In the genomic region with DNA sequence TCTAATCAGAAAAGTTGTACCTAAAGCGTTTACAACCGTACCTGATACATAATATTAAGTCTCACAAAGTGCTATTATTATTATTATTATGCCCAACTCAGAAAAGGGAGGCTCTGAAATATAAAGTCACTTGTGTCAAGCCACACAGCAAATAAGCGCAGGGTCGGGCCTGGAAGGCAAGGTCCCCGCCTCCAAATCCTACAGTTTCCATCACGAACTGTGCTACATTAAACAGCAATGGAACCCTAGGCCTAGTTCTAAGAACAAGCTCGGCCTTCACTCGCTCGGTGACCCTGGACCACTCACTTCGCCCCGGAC, we compare ENCODE assay signal across 9 cellular contexts. TPM values are rescaled to one million over a fixed set of nuclear protein-coding genes. Genes with fewer than 3 reads are reported as not detected.
DNase-seq lines count a peak whose midpoint lies in the region; ATAC-seq and TF ChIP-seq lines count a peak whose summit lies in the region.
"Had no signal": no experiment of that assay in that cellular context is flagged by ENCODE, and none has a peak within 500 bp of the region (broad histone marks: within the 10 kb centered on the region; RNA-seq: fewer than 3 reads in every experiment).

No MANE protein-coding gene starts in this region.

- peaks cover 32% of the 10 kb centered on the region for H3K4me1 Mint-ChIP-seq in activated T-helper 1 cell treated with anti-CD3 and anti-CD28 coated beads, Interleukin-12 subunit alpha, Interleukin-12 subunit beta, Interleukin-2, Interleukin-4 antibody, amounts not matched to agents 30 ng/mL and 10 ng/mL and 1 ng/mL, durations not matched to agents 14 hours and 24 hours and 36 hours (ENCODE audit: low read depth)

- H3K27me3 Mint-ChIP-seq in activated T-helper 1 cell treated with anti-CD3 and anti-CD28 coated beads, Interleukin-12 subunit alpha, Interleukin-12 subunit beta, Interleukin-2, Interleukin-4 antibody, amounts not matched to agents 30 ng/mL and 10 ng/mL and 1 ng/mL, durations not matched to agents 14 hours and 24 hours and 36 hours (ENCODE audit: insufficient read depth) = no peaks in the 10 kb centered on the region

- H3K27me3 ChIP-seq in cardiac muscle cell (no peaks in the 10 kb centered on the region), thymus (ENCODE audit: control insufficient read depth, insufficient read depth) (no peaks in the 10 kb centered on the region)

- H3K4me1 ChIP-seq in cardiac muscle cell (ENCODE audit: low read depth) = peaks cover 6% of the 10 kb centered on the region
- peaks cover 10% of the 10 kb centered on the region for H3K4me1 ChIP-seq in thymus (ENCODE audit: control insufficient read depth, insufficient read depth, low read length)

- DNase-seq in cardiac muscle cell (ENCODE audit: low read depth in 1 of 2, low spot score in 1 of 2) (no peak), Right ventricle myocardium inferior (ENCODE audit: missing footprints) (no peak), iris pigment epithelial cell (ENCODE audit: low read depth) (peak; percentile 20), activated gamma-delta T cell (lab: John Stamatoyannopoulos, UW) (no peak), HuH-7.5 (ENCODE audit: low spot score) (no peak)
- peak; percentile 8 for DNase-seq in activated T-helper 1 cell treated with anti-CD3 and anti-CD28 coated beads, Interleukin-12 subunit alpha, Interleukin-12 subunit beta, Interleukin-2, Interleukin-4 antibody, amounts not matched to agents 30 ng/mL and 10 ng/mL and 1 ng/mL, durations not matched to agents 14 hours and 24 hours and 36 hours (ENCODE audit: low spot score)

- 4% methylated on average over 11 of the region's 11 CpGs for WGBS in thymus

- intact Hi-C loops in Right ventricle myocardium inferior (cut with DNase I) = loop anchor here (5.0 to 10.0 kb wide), 2 partner anchors 46 to 819 kb away; a partner anchor contains a TSS
- intact Hi-C loops in activated T-helper 1 cell treated with anti-CD3 and anti-CD28 coated beads, Interleukin-12 subunit alpha, Interleukin-12 subunit beta, Interleukin-2, Interleukin-4 antibody, amounts not matched to agents 30 ng/mL and 10 ng/mL and 1 ng/mL, durations not matched to agents 14 hours and 24 hours and 36 hours (cut with micrococcal nuclease) = loop anchor here (1.0 to 5.0 kb wide), 7 partner anchors 38 to 1525 kb away; a partner anchor contains a TSS

- H3K4me3 Mint-ChIP-seq in activated T-helper 1 cell treated with anti-CD3 and anti-CD28 coated beads, Interleukin-12 subunit alpha, Interleukin-12 subunit beta, Interleukin-2, Interleukin-4 antibody, amounts not matched to agents 30 ng/mL and 10 ng/mL and 1 ng/mL, durations not matched to agents 14 hours and 24 hours and 36 hours = peak overlapping the region; percentile 90

- H3K36me3 ChIP-seq in cardiac muscle cell = no peaks in the 10 kb centered on the region
- peaks cover 2% of the 10 kb centered on the region for H3K36me3 ChIP-seq in thymus (ENCODE audit: control insufficient read depth, insufficient read depth)

- peak overlapping the region; percentile 84 for H3K27ac ChIP-seq in cardiac muscle cell
- H3K27ac ChIP-seq in thymus (ENCODE audit: low read depth) = no peak overlapping the region

- peak overlapping the region; percentile 71 for H3K4me3 ChIP-seq in cardiac muscle cell
- H3K4me3 ChIP-seq in thymus (ENCODE audit: low read length) = peak overlapping the region; percentile 54

- H3K36me3 Mint-ChIP-seq in activated T-helper 1 cell treated with anti-CD3 and anti-CD28 coated beads, Interleukin-12 subunit alpha, Interleukin-12 subunit beta, Interleukin-2, Interleukin-4 antibody, amounts not matched to agents 30 ng/mL and 10 ng/mL and 1 ng/mL, durations not matched to agents 14 hours and 24 hours and 36 hours (ENCODE audit: low read depth) = peaks cover 3% of the 10 kb centered on the region

- ATAC-seq in Right ventricle myocardium inferior (no peak), HG02678 (IDR thresholded peaks at IDR 0.05; ENCODE audit: unreplicated experiment) (no peak)

- TF ChIP-seq CTCF in cardiac muscle cell (IDR thresholded peaks at IDR 0.05; ENCODE audit: low read depth, low read length) = no peak

- H3K27ac Mint-ChIP-seq in activated T-helper 1 cell treated with anti-CD3 and anti-CD28 coated beads, Interleukin-12 subunit alpha, Interleukin-12 subunit beta, Interleukin-2, Interleukin-4 antibody, amounts not matched to agents 30 ng/mL and 10 ng/mL and 1 ng/mL, durations not matched to agents 14 hours and 24 hours and 36 hours = peak overlapping the region; percentile 95

- no peaks in the 10 kb centered on the region for H3K9me3 Mint-ChIP-seq in activated T-helper 1 cell treated with anti-CD3 and anti-CD28 coated beads, Interleukin-12 subunit alpha, Interleukin-12 subunit beta, Interleukin-2, Interleukin-4 antibody, amounts not matched to agents 30 ng/mL and 10 ng/mL and 1 ng/mL, durations not matched to agents 14 hours and 24 hours and 36 hours

- H3K9me3 ChIP-seq in cardiac muscle cell (ENCODE audit: low read depth) (no peaks in the 10 kb centered on the region), thymus (ENCODE audit: control insufficient read depth) (no peaks in the 10 kb centered on the region)

RNA-seq across cellular contexts. Expression of a gene that starts 0.6 kb away (rescaled TPM):
- total RNA-seq in cardiac muscle cell = 11.9 and 12.0 TPM in 2 replicates
- polyA plus RNA-seq in cardiac muscle cell = 15.5 and 17.7 TPM in 2 replicates
- 4.2 TPM for total RNA-seq in Right ventricle myocardium inferior
- 5.9 and 6.7 TPM in 2 replicates for total RNA-seq in activated T-helper 1 cell treated with anti-CD3 and anti-CD28 coated beads, Interleukin-12 subunit alpha, Interleukin-12 subunit beta, Interleukin-2, Interleukin-4 antibody, amounts not matched to agents 30 ng/mL and 10 ng/mL and 1 ng/mL, durations not matched to agents 14 hours and 24 hours and 36 hours
- polyA plus RNA-seq in thymus = 2.3 TPM

RNA-seq across cellular contexts. Expression of a gene that starts 37.4 kb away (rescaled TPM):
- total RNA-seq in cardiac muscle cell (0.04 TPM in 1 of 2 replicates, not detected in the other), Right ventricle myocardium inferior (not detected)
- polyA plus RNA-seq in cardiac muscle cell (not detected in 2 replicates), thymus (4.4 TPM)
- 2.2 and 2.3 TPM in 2 replicates for total RNA-seq in activated T-helper 1 cell treated with anti-CD3 and anti-CD28 coated beads, Interleukin-12 subunit alpha, Interleukin-12 subunit beta, Interleukin-2, Interleukin-4 antibody, amounts not matched to agents 30 ng/mL and 10 ng/mL and 1 ng/mL, durations not matched to agents 14 hours and 24 hours and 36 hours
- total RNA-seq: dermis microvascular lymphatic vessel endothelial cell had no signal

RNA-seq across cellular contexts. Expression of a gene that starts 48.1 kb away (rescaled TPM):
- total RNA-seq in cardiac muscle cell (19.8 and 20.5 TPM in 2 replicates), Right ventricle myocardium inferior (12.8 TPM)
- polyA plus RNA-seq in cardiac muscle cell (23.5 and 26.0 TPM in 2 replicates), thymus (20.6 TPM)
- 43.7 TPM in 2 replicates for total RNA-seq in activated T-helper 1 cell treated with anti-CD3 and anti-CD28 coated beads, Interleukin-12 subunit alpha, Interleukin-12 subunit beta, Interleukin-2, Interleukin-4 antibody, amounts not matched to agents 30 ng/mL and 10 ng/mL and 1 ng/mL, durations not matched to agents 14 hours and 24 hours and 36 hours

Comparison
In these comparisons a context has a peak if more than half of its experiments do, and no peak if none do; other contexts are left out.
1. DNase-seq: peak in activated T-helper 1 cell treated with anti-CD3 and anti-CD28 coated beads, Interleukin-12 subunit alpha, Interleukin-12 subunit beta, Interleukin-2, Interleukin-4 antibody, amounts not matched to agents 30 ng/mL and 10 ng/mL and 1 ng/mL, durations not matched to agents 14 hours and 24 hours and 36 hours (single experiment) and iris pigment epithelial cell (single experiment); none in cardiac muscle cell (0 of 2), Right ventricle myocardium inferior (single experiment), activated gamma-delta T cell (single experiment) and HuH-7.5 (single experiment).